Comparison of ENCODE assay signal across 14 cellular contexts in genomic region chr21:46024983-46025860, GRCh38. TPM values are rescaled to one million over a fixed set of nuclear protein-coding genes. Genes with fewer than 3 reads are reported as not detected.
A peak's percentile ranks its signal among the peaks of the same experiment; 100 is the strongest.
DNase-seq lines count a peak whose midpoint lies in the region; ATAC-seq, FAIRE-seq and TF ChIP-seq lines count a peak whose summit lies in the region.
"Had no signal": no experiment of that assay in that cellular context is flagged by ENCODE, and none has a peak within 500 bp of the region (broad histone marks: within the 10 kb centered on the region; RNA-seq: fewer than 3 reads in every experiment).

No MANE protein-coding gene starts in this region.

- peak overlapping the region; percentile 14 for H3K4me3 Mint-ChIP-seq in astrocyte (ENCODE audit: unreplicated experiment)
- no peak overlapping the region for H3K4me3 Mint-ChIP-seq in naive thymus-derived CD4-positive, alpha-beta T cell
- H3K4me3 Mint-ChIP-seq: WTC11 had no signal

- peaks cover 5% of the 10 kb centered on the region for H3K27me3 Mint-ChIP-seq in astrocyte (ENCODE audit: low read depth, unreplicated experiment)
- H3K27me3 Mint-ChIP-seq in naive thymus-derived CD4-positive, alpha-beta T cell, result peaks cover 4 to 26% (median 9%) of the 10 kb centered on the region in 5 donors

- H3K4me1 ChIP-seq in astrocyte (ENCODE audit: insufficient read depth, low read length) (peaks cover 12% of the 10 kb centered on the region), hepatocyte (ENCODE audit: insufficient read depth) (peaks cover 70% of the 10 kb centered on the region), sigmoid colon (peaks cover 0 to 90% (median 85%) of the 10 kb centered on the region in 4 donors), mucosa of descending colon (ENCODE audit: low read depth) (no peaks in the 10 kb centered on the region)
- H3K4me1 ChIP-seq in naive thymus-derived CD4-positive, alpha-beta T cell (ENCODE audit: control insufficient read depth in 2 of 2, insufficient read depth in 2 of 2, low read length in 2 of 2), result no peaks in the 10 kb centered on the region

- H2AFZ ChIP-seq in astrocyte (ENCODE audit: low read depth, low read length) (peak overlapping the region; percentile 49), hepatocyte (peak overlapping the region; percentile 3)

- intact Hi-C loops in sigmoid colon (cut with DNase I) (no loop called here), mucosa of descending colon (cut with DNase I, micrococcal nuclease) (no loop called here)
- intact Hi-C loops in naive thymus-derived CD4-positive, alpha-beta T cell (cut with micrococcal nuclease), result no loop called here

- no peak for TF ChIP-seq CTCF in astrocyte (IDR thresholded peaks at IDR 0.05; ENCODE audit: insufficient read depth, low read depth, low read length)
- TF ChIP-seq CTCF in hepatocyte (IDR thresholded peaks at IDR 0.05; ENCODE audit: poor library complexity), result no peak
- no peak for TF ChIP-seq CTCF in sigmoid colon (IDR thresholded peaks at IDR 0.05)
- TF ChIP-seq CTCF in mucosa of descending colon (IDR thresholded peaks at IDR 0.05), result no peak

- no peaks in the 10 kb centered on the region for H3K27me3 ChIP-seq in astrocyte (ENCODE audit: insufficient read depth, low read length)
- no peaks in the 10 kb centered on the region for H3K27me3 ChIP-seq in hepatocyte
- H3K27me3 ChIP-seq in sigmoid colon, result no peaks in the 10 kb centered on the region
- no peaks in the 10 kb centered on the region for H3K27me3 ChIP-seq in naive thymus-derived CD4-positive, alpha-beta T cell (ENCODE audit: control insufficient read depth in 2 of 2, insufficient read depth in 2 of 2, low read length in 2 of 2)
- H3K27me3 ChIP-seq: testis had no signal

- H3K79me2 ChIP-seq in astrocyte (ENCODE audit: insufficient read depth, low read length) (no peaks in the 10 kb centered on the region), hepatocyte (no peaks in the 10 kb centered on the region)

- H3K9me3 Mint-ChIP-seq in astrocyte (ENCODE audit: unreplicated experiment), result peaks cover 3% of the 10 kb centered on the region
- H3K9me3 Mint-ChIP-seq in naive thymus-derived CD4-positive, alpha-beta T cell, result peaks cover 4 to 21% (median 11%) of the 10 kb centered on the region in 11 donors

- 16% methylated on average over 3 of the region's 3 CpGs for WGBS in hepatocyte (ENCODE audit: low lambda C conversion rate, missing lambda C conversion rate)
- 17 to 54% methylated on average over 3 of the region's 3 CpGs for WGBS in sigmoid colon, 2 donors

- ATAC-seq in mucosa of descending colon, result no peak
- no peak for ATAC-seq in naive thymus-derived CD4-positive, alpha-beta T cell
- ATAC-seq: Right ventricle myocardium inferior, WTC11 had no signal

- H3K9me2 ChIP-seq in hepatocyte (replicated peaks; ENCODE audit: insufficient read depth), result no peaks in the 10 kb centered on the region

- no peak for TF ChIP-seq POLR2A in sigmoid colon (IDR thresholded peaks at IDR 0.05)

- peak; percentile 60 for DNase-seq in GM04503 (ENCODE audit: low read depth)
- peak; percentile 85 for DNase-seq in astrocyte (ENCODE audit: low read depth)
- peak; percentile 49 for DNase-seq in hepatocyte (ENCODE audit: low spot score)
- no peak for DNase-seq in sigmoid colon
- DNase-seq in mucosa of descending colon, result no peak
- DNase-seq in naive thymus-derived CD4-positive, alpha-beta T cell, result no peak
- DNase-seq in globus pallidus (ENCODE audit: low spot score), result no peak
- DNase-seq in putamen (ENCODE audit: low spot score), result no peak
- DNase-seq: NCI-H510A; stimulated activated CD4-positive, alpha-beta T cell treated with anti-CD3 and anti-CD28 coated beads, Interleukin-4, amount 100 ng/mL, for 1 hour; testis had no signal

- POLR2A ChIA-PET in naive thymus-derived CD4-positive, alpha-beta T cell (lab: Charles Lee), result no interaction called here

- H3K27ac Mint-ChIP-seq in astrocyte (ENCODE audit: unreplicated experiment), result peak overlapping the region; percentile 90
- H3K27ac Mint-ChIP-seq in naive thymus-derived CD4-positive, alpha-beta T cell, result no peak overlapping the region
- H3K27ac Mint-ChIP-seq: activated T-helper 2 cell treated with anti-CD3 and anti-CD28 coated beads, Interferon-gamma antibody, Interleukin-2, Interleukin-4, amounts not matched to agents 10 μg/mL and 5 μg/mL and 100 μg/mL, durations not matched to agents 14 hours and 24 hours and 36 hours; WTC11 had no signal

- H3K4me1 Mint-ChIP-seq in astrocyte (ENCODE audit: low read depth, unreplicated experiment), result peaks cover 34% of the 10 kb centered on the region
- no peaks in the 10 kb centered on the region for H3K4me1 Mint-ChIP-seq in naive thymus-derived CD4-positive, alpha-beta T cell

- H3K36me3 Mint-ChIP-seq in astrocyte (ENCODE audit: low read depth, unreplicated experiment), result no peaks in the 10 kb centered on the region
- H3K36me3 Mint-ChIP-seq in naive thymus-derived CD4-positive, alpha-beta T cell, result peaks cover 0 to 11% (median 0%) of the 10 kb centered on the region in 5 donors
- H3K36me3 Mint-ChIP-seq: WTC11 had no signal

- peak overlapping the region; percentile 75 for H3K4me2 ChIP-seq in astrocyte (ENCODE audit: low read length)
- peak overlapping the region; percentile 57 for H3K4me2 ChIP-seq in hepatocyte

- H3K9me3 ChIP-seq in astrocyte (ENCODE audit: insufficient read depth, low read depth, low read length), result no peaks in the 10 kb centered on the region
- H3K9me3 ChIP-seq in hepatocyte (ENCODE audit: low read depth), result no peaks in the 10 kb centered on the region
- no peaks in the 10 kb centered on the region for H3K9me3 ChIP-seq in sigmoid colon
- H3K9me3 ChIP-seq in mucosa of descending colon, result no peaks in the 10 kb centered on the region
- H3K9me3 ChIP-seq in naive thymus-derived CD4-positive, alpha-beta T cell (ENCODE audit: control insufficient read depth in 2 of 3, low read length in 3 of 3), result peaks cover 0 to 7% (median 0%) of the 10 kb centered on the region in 3 experiments
- H3K9me3 ChIP-seq: testis had no signal

- no peak for FAIRE-seq in astrocyte (lab: Jason Lieb, UNC)

- CTCF ChIA-PET in naive thymus-derived CD4-positive, alpha-beta T cell (lab: Charles Lee), result no interaction called here

- no peak overlapping the region for H3K4me3 ChIP-seq in astrocyte (ENCODE audit: insufficient read depth, low read depth, low read length)
- H3K4me3 ChIP-seq in hepatocyte, result no peak overlapping the region
- no peak overlapping the region for H3K4me3 ChIP-seq in sigmoid colon
- no peak overlapping the region for H3K4me3 ChIP-seq in mucosa of descending colon
- H3K4me3 ChIP-seq in naive thymus-derived CD4-positive, alpha-beta T cell (ENCODE audit: low read length), result no peak overlapping the region
- H3K4me3 ChIP-seq: testis had no signal

- peak overlapping the region; percentile 63 for H3K9ac ChIP-seq in astrocyte (ENCODE audit: low read length)

- H3K27ac ChIP-seq in astrocyte (ENCODE audit: low read depth, low read length) (peak overlapping the region; percentile 72), hepatocyte (peak overlapping the region; percentile 85), sigmoid colon (peak overlapping the region; percentile 86 to 96 (median 90))
- no peak overlapping the region for H3K27ac ChIP-seq in naive thymus-derived CD4-positive, alpha-beta T cell (ENCODE audit: low read depth, low read length)

- H3K36me3 ChIP-seq in astrocyte (ENCODE audit: insufficient read depth, low read length) (no peaks in the 10 kb centered on the region), hepatocyte (replicated peaks; ENCODE audit: insufficient read depth, low read depth) (no peaks in the 10 kb centered on the region), sigmoid colon (no peaks in the 10 kb centered on the region), mucosa of descending colon (ENCODE audit: low read depth) (no peaks in the 10 kb centered on the region)
- H3K36me3 ChIP-seq in naive thymus-derived CD4-positive, alpha-beta T cell (ENCODE audit: control insufficient read depth in 2 of 3, insufficient read depth in 3 of 3, low read length in 3 of 3), result no peaks in the 10 kb centered on the region

- H4K20me1 ChIP-seq in astrocyte (ENCODE audit: insufficient read depth, low read length) (no peaks in the 10 kb centered on the region), hepatocyte (ENCODE audit: insufficient read depth, poor library complexity, severe bottlenecking) (no peaks in the 10 kb centered on the region)

- peak in 2 of 4 donors; percentile 12 to 32 for TF ChIP-seq EP300 in sigmoid colon (IDR thresholded peaks at IDR 0.05)

RNA-seq across cellular contexts. Expression of gene COL6A1, which starts 43.7 kb away (rescaled TPM):
- total RNA-seq in astrocyte, result 131 and 173 TPM in 2 replicates
- total RNA-seq in hepatocyte, result 193 and 296 TPM in 2 replicates
- polyA plus RNA-seq in hepatocyte, result 592 and 616 TPM in 2 replicates
- 1,000 to 10,000 TPM in 2 of 4 donors, 100 to 1,000 TPM in 2; 622 to 1,755 (median 1,184) TPM for total RNA-seq in sigmoid colon
- 100 to 1,000 TPM in 1 of 3 donors, 10 to 100 TPM in 2; 14.3 to 131 (median 28.2) TPM for polyA plus RNA-seq in sigmoid colon
- total RNA-seq in mucosa of descending colon, result 100 to 1,000 TPM in 2 of 3 donors, 10 to 100 TPM in 1; 45.0 to 663 (median 114) TPM
- 10 to 100 TPM in 2 of 5 experiments, 1 to 10 TPM in 2, under 1 TPM in 1; 0.22 to 17.1 (median 9.5) TPM for total RNA-seq in naive thymus-derived CD4-positive, alpha-beta T cell
- polyA plus RNA-seq in naive thymus-derived CD4-positive, alpha-beta T cell, result 1 to 10 TPM in 1 of 2 donors, under 1 TPM in 1; 0.92 to 2.4 TPM

Comparison
In these comparisons a context has a peak if more than half of its experiments do, and no peak if none do; other contexts are left out.
1. DNase-seq: peak in GM04503 (single experiment), astrocyte (single experiment) and hepatocyte (single experiment); none in sigmoid colon (single experiment), mucosa of descending colon (0 of 3), naive thymus-derived CD4-positive, alpha-beta T cell (0 of 9), globus pallidus (single experiment) and putamen (single experiment).